Comparison of ENCODE assay signal across 16 cellular contexts in genomic region chr22:30855677-30856518, GRCh38.
"Had no signal": no experiment of that assay in that cellular context is flagged by ENCODE, and none has a peak within 500 bp of the region (broad histone marks: within the 10 kb centered on the region; RNA-seq: fewer than 3 reads in every experiment).

No MANE protein-coding gene starts in this region.

- H3K4me1 ChIP-seq: tibial nerve had no signal

- H3K9me3 ChIP-seq: mucosa of descending colon had no signal

- ATAC-seq: activated T-helper 17 cell treated with anti-CD3 and anti-CD28 coated beads, Interleukin-2, amount 50 U/mL, for 72 hours; left colon; mucosa of descending colon; naive thymus-derived CD8-positive, alpha-beta T cell had no signal

- H3K27me3 ChIP-seq: tibial nerve had no signal

- DNase-seq: activated CD4-positive, alpha-beta memory T cell treated with anti-CD3 and anti-CD28 coated beads for 36 hours; amygdala; endodermal cell; erythroblast; glutamatergic neuron; immature natural killer cell; left colon; mammary epithelial cell; mucosa of descending colon; naive thymus-derived CD8-positive, alpha-beta T cell; occipital lobe; SIG-M5; small intestine had no signal

- H3K36me3 ChIP-seq: tibial nerve had no signal

- H3K27ac ChIP-seq: tibial nerve, VCaP had no signal

- H3K4me3 ChIP-seq: mucosa of descending colon, tibial nerve had no signal
